22 cellular contexts compared by ENCODE assay signal in genomic region chr9:69476797-69477196, GRCh38.
DNase-seq lines count a peak whose midpoint lies in the region; ATAC-seq, FAIRE-seq and TF ChIP-seq lines count a peak whose summit lies in the region.
"Had no signal": no experiment of that assay in that cellular context is flagged by ENCODE, and none has a peak within 500 bp of the region (broad histone marks: within the 10 kb centered on the region; RNA-seq: fewer than 3 reads in every experiment).

No MANE protein-coding gene starts in this region.

- no peak for TF ChIP-seq RAD21 in H1 (IDR thresholded peaks at IDR 0.05 in 1 of 2, conservative IDR thresholded peaks at IDR 0.05 in 1 of 2; ENCODE audit: low read depth in 2 of 2, low read length in 2 of 2)

- H4K20me1 ChIP-seq in KMS-11 (ENCODE audit: insufficient read depth) (no peaks in the 10 kb centered on the region), H1 (replicated peaks in 1 of 2; ENCODE audit: control insufficient read depth in 1 of 2, insufficient read depth in 2 of 2, low read length in 2 of 2) (no peaks in the 10 kb centered on the region)

- no peak overlapping the region for H4K5ac ChIP-seq in H1 (ENCODE audit: insufficient read length, low read depth, low read length)

- H2AFZ ChIP-seq in KMS-11 (ENCODE audit: low read depth) (peak overlapping the region; percentile 86; the same call in 1 of the 2 replicates), H1 (ENCODE audit: low read length) (no peak overlapping the region)

- no peak overlapping the region for H2AK5ac ChIP-seq in H1 (ENCODE audit: low read depth, low read length)

- no peaks in the 10 kb centered on the region for H3K23me2 ChIP-seq in H1 (ENCODE audit: low read depth, low read length)

- no peak overlapping the region for H2BK5ac ChIP-seq in H1 (ENCODE audit: low read depth, low read length)

- POLR2A ChIA-PET in H1 (lab: Charles Lee; ENCODE audit: partially characterized antibody) = interaction anchor here (0.8 to 1.5 kb wide), 4 partner anchors 10 to 67 kb away, joined by 3 to 5 read pairs (median 3); no protein-coding TSS in a partner anchor

- no peak overlapping the region for H4K8ac ChIP-seq in H1 (ENCODE audit: extremely low read depth, insufficient read depth, low read length)

- peak overlapping the region; percentile 94 for H3K27ac ChIP-seq in KMS-11
- no peak overlapping the region for H3K27ac ChIP-seq in H1 (ENCODE audit: low read depth, low read length)
- H3K27ac ChIP-seq: brain microvascular endothelial cell, left lung, tibial artery had no signal

- H3K4me1 ChIP-seq in KMS-11 (ENCODE audit: low read depth, poor library complexity, severe bottlenecking) (peaks cover 52% of the 10 kb centered on the region), H1 (replicated peaks in 1 of 4; ENCODE audit: control insufficient read depth in 3 of 4, insufficient read depth in 4 of 4, low read length in 3 of 4) (peaks cover 0 to 6% (median 2%) of the 10 kb centered on the region in 4 experiments; a peak in 3 of 7 replicates)
- H3K4me1 ChIP-seq: left lung, tibial artery had no signal

- H2BK120ac ChIP-seq in H1 (replicated peaks; ENCODE audit: low read depth, low read length) = no peak overlapping the region

- H3K23ac ChIP-seq in H1 (ENCODE audit: insufficient read length) = no peak overlapping the region

- no peak for TF ChIP-seq POLR2A in H1 (IDR thresholded peaks at IDR 0.05; ENCODE audit: control extremely low read depth in 1 of 2, low read depth in 2 of 2, low read length in 2 of 2)

- H3K9me3 Mint-ChIP-seq in activated naive CD8-positive, alpha-beta T cell treated with anti-CD3 and anti-CD28 coated beads, Interleukin-2, amount 50 U/mL, for 24 hours = no peaks in the 10 kb centered on the region
- peaks cover 1% of the 10 kb centered on the region for H3K9me3 Mint-ChIP-seq in activated naive CD8-positive, alpha-beta T cell treated with anti-CD3 and anti-CD28 coated beads for 36 hours
- no peaks in the 10 kb centered on the region for H3K9me3 Mint-ChIP-seq in stimulated activated effector memory CD8-positive, alpha-beta T cell treated with anti-CD3 and anti-CD28 coated beads, Interleukin-12 subunit alpha, Interleukin-12 subunit beta, amount 100 ng/mL, for 72 hours
- no peaks in the 10 kb centered on the region for H3K9me3 Mint-ChIP-seq in natural killer cell
- H3K9me3 Mint-ChIP-seq: CD8-positive, alpha-beta memory T cell had no signal

- no peak overlapping the region for H2BK15ac ChIP-seq in H1 (ENCODE audit: low read length)

- H2BK20ac ChIP-seq in H1 (ENCODE audit: low read length) = no peak overlapping the region

- H2BK12ac ChIP-seq in H1 (ENCODE audit: low read depth, low read length) = peak overlapping the region; percentile 11; the same call in 1 of the 2 replicates

- DNase-seq in activated naive CD8-positive, alpha-beta T cell treated with anti-CD3 and anti-CD28 coated beads, Interleukin-2, amount 50 U/mL, for 24 hours = no peak
- DNase-seq in activated naive CD8-positive, alpha-beta T cell treated with anti-CD3 and anti-CD28 coated beads for 36 hours = no peak
- DNase-seq in H1 (ENCODE audit: low read depth in 1 of 2, low spot score in 2 of 2) (peak in 1 of 2 experiments; percentile 71), natural killer cell (no peak), UCSD-AML1 (lab: John Stamatoyannopoulos, UW; ENCODE audit: unreplicated experiment) (no peak), KG1 (lab: John Stamatoyannopoulos, UW) (no peak)
- DNase-seq in stimulated activated effector memory CD8-positive, alpha-beta T cell treated with anti-CD3 and anti-CD28 coated beads, Interleukin-12 subunit alpha, Interleukin-12 subunit beta, amount 100 ng/mL, for 72 hours (ENCODE audit: low spot score in 2 of 2) = no peak
- DNase-seq: activated CD4-positive, CD25-positive, alpha-beta regulatory T cell treated with anti-CD3 and anti-CD28 coated beads, Interleukin-2, amount 50 U/mL, for 72 hours; activated CD8-positive, alpha-beta memory T cell treated with anti-CD3 and anti-CD28 coated beads for 24 hours; brain microvascular endothelial cell; HCEC 1CT; left lung; midbrain; NCI-H1048; NCI-H2081 treated with DMSO at 0.1 percent for 48 hours; stimulated activated CD4-positive, alpha-beta T cell treated with anti-CD3 and anti-CD28 coated beads, Interleukin-2, amount 100 ng/mL, for 24 hours; stimulated activated naive CD4-positive, alpha-beta T cell treated with Interleukin-2 at 50 U/mL for 16 hours; T1000; tibial artery had no signal

- peaks cover 29% of the 10 kb centered on the region for H3K4me1 Mint-ChIP-seq in activated naive CD8-positive, alpha-beta T cell treated with anti-CD3 and anti-CD28 coated beads, Interleukin-2, amount 50 U/mL, for 24 hours
- peaks cover 10% of the 10 kb centered on the region for H3K4me1 Mint-ChIP-seq in activated naive CD8-positive, alpha-beta T cell treated with anti-CD3 and anti-CD28 coated beads for 36 hours
- H3K4me1 Mint-ChIP-seq in stimulated activated effector memory CD8-positive, alpha-beta T cell treated with anti-CD3 and anti-CD28 coated beads, Interleukin-12 subunit alpha, Interleukin-12 subunit beta, amount 100 ng/mL, for 72 hours = peaks cover 21% of the 10 kb centered on the region
- H3K4me1 Mint-ChIP-seq in natural killer cell = peaks cover 21 to 27% of the 10 kb centered on the region in 2 donors

- H3K9ac ChIP-seq in KMS-11 (peak overlapping the region; percentile 53; the same call in 1 of the 2 replicates), H1 (replicated peaks in 1 of 4; ENCODE audit: extremely low read depth in 1 of 4, low read depth in 3 of 4, low read length in 3 of 4) (no peak overlapping the region)

- peak overlapping the region; percentile 44 for H3K4ac ChIP-seq in H1 (replicated peaks; ENCODE audit: insufficient read length, low read depth, low read length)

- TF ChIP-seq CTCF in KMS-11 (conservative IDR thresholded peaks at IDR 0.05; ENCODE audit: low read depth, low read length) (no peak), H1 (IDR thresholded peaks at IDR 0.05; ENCODE audit: control extremely low read depth in 1 of 3, insufficient read depth in 1 of 3, low read depth in 1 of 3, low read length in 3 of 3) (no peak), natural killer cell (IDR thresholded peaks at IDR 0.05) (no peak)

- no peak overlapping the region for H3K56ac ChIP-seq in H1 (replicated peaks; ENCODE audit: insufficient read length, low read depth, low read length)

- H3K4me3 ChIP-seq in KMS-11 (IDR thresholded peaks at IDR 0.05; ENCODE audit: insufficient read depth, low read depth, low read length) (no peak overlapping the region), H1 (ENCODE audit: extremely low read depth in 1 of 4, insufficient read depth in 2 of 4, low read depth in 3 of 4, low read length in 4 of 4) (no peak overlapping the region)
- H3K4me3 ChIP-seq: left lung, tibial artery had no signal

- H3K36me3 Mint-ChIP-seq in activated naive CD8-positive, alpha-beta T cell treated with anti-CD3 and anti-CD28 coated beads, Interleukin-2, amount 50 U/mL, for 24 hours (ENCODE audit: low read depth) = no peaks in the 10 kb centered on the region
- no peaks in the 10 kb centered on the region for H3K36me3 Mint-ChIP-seq in activated naive CD8-positive, alpha-beta T cell treated with anti-CD3 and anti-CD28 coated beads for 36 hours
- H3K36me3 Mint-ChIP-seq in stimulated activated effector memory CD8-positive, alpha-beta T cell treated with anti-CD3 and anti-CD28 coated beads, Interleukin-12 subunit alpha, Interleukin-12 subunit beta, amount 100 ng/mL, for 72 hours = no peaks in the 10 kb centered on the region
- no peaks in the 10 kb centered on the region for H3K36me3 Mint-ChIP-seq in natural killer cell
- H3K36me3 Mint-ChIP-seq: CD8-positive, alpha-beta memory T cell had no signal

- no peak overlapping the region for H3K27ac Mint-ChIP-seq in activated naive CD8-positive, alpha-beta T cell treated with anti-CD3 and anti-CD28 coated beads, Interleukin-2, amount 50 U/mL, for 24 hours
- no peak overlapping the region for H3K27ac Mint-ChIP-seq in activated naive CD8-positive, alpha-beta T cell treated with anti-CD3 and anti-CD28 coated beads for 36 hours
- H3K27ac Mint-ChIP-seq in stimulated activated effector memory CD8-positive, alpha-beta T cell treated with anti-CD3 and anti-CD28 coated beads, Interleukin-12 subunit alpha, Interleukin-12 subunit beta, amount 100 ng/mL, for 72 hours = no peak overlapping the region
- H3K27ac Mint-ChIP-seq in natural killer cell = no peak overlapping the region

- H3K18ac ChIP-seq in H1 (ENCODE audit: extremely low read depth, low read length) = 0 out of 2 replicates have a peak overlapping the region, but pooled peaks have one; percentile 9

- peak overlapping the region; percentile 21 for H3K4me3 Mint-ChIP-seq in activated naive CD8-positive, alpha-beta T cell treated with anti-CD3 and anti-CD28 coated beads, Interleukin-2, amount 50 U/mL, for 24 hours
- no peak overlapping the region for H3K4me3 Mint-ChIP-seq in activated naive CD8-positive, alpha-beta T cell treated with anti-CD3 and anti-CD28 coated beads for 36 hours
- peak overlapping the region; percentile 57 for H3K4me3 Mint-ChIP-seq in stimulated activated effector memory CD8-positive, alpha-beta T cell treated with anti-CD3 and anti-CD28 coated beads, Interleukin-12 subunit alpha, Interleukin-12 subunit beta, amount 100 ng/mL, for 72 hours
- no peak overlapping the region for H3K4me3 Mint-ChIP-seq in natural killer cell

- H3K36me3 ChIP-seq in KMS-11 (ENCODE audit: insufficient read depth) = no peaks in the 10 kb centered on the region
- H3K36me3 ChIP-seq in H1 (ENCODE audit: control insufficient read depth in 2 of 4, insufficient read depth in 4 of 4, low read length in 3 of 4) = no peaks in the 10 kb centered on the region
- H3K36me3 ChIP-seq: brain microvascular endothelial cell, left lung, tibial artery had no signal

- TF ChIP-seq EP300 in H1 (IDR thresholded peaks at IDR 0.05; ENCODE audit: borderline replicate concordance in 1 of 2, low read depth in 2 of 2, low read length in 2 of 2) = no peak

- no peaks in the 10 kb centered on the region for H3K27me3 ChIP-seq in KMS-11 (ENCODE audit: insufficient read depth, low read depth)
- H3K27me3 ChIP-seq in H1 (replicated peaks in 1 of 4; ENCODE audit: control insufficient read depth in 3 of 4, extremely low read depth in 1 of 4, insufficient read depth in 3 of 4, low read length in 3 of 4) = no peaks in the 10 kb centered on the region
- H3K27me3 ChIP-seq: brain microvascular endothelial cell, left lung, tibial artery had no signal

- H3K14ac ChIP-seq in H1 (ENCODE audit: insufficient read length) = no peak overlapping the region

- ATAC-seq in activated naive CD8-positive, alpha-beta T cell treated with anti-CD3 and anti-CD28 coated beads, Interleukin-2, amount 50 U/mL, for 24 hours = no peak
- ATAC-seq in stimulated activated effector memory CD8-positive, alpha-beta T cell treated with anti-CD3 and anti-CD28 coated beads, Interleukin-12 subunit alpha, Interleukin-12 subunit beta, amount 100 ng/mL, for 72 hours = no peak
- no peak for ATAC-seq in natural killer cell
- ATAC-seq: Panc1 had no signal

- FAIRE-seq in H1 (lab: Jason Lieb, UNC) = no peak

- H3K79me1 ChIP-seq in H1 (ENCODE audit: low read depth, low read length) = no peaks in the 10 kb centered on the region

- peak overlapping the region; percentile 78 for H3K4me2 ChIP-seq in KMS-11
- H3K4me2 ChIP-seq in H1 (ENCODE audit: insufficient read depth in 1 of 2, low read depth in 2 of 2, low read length in 2 of 2) = peak overlapping the region in 1 of 2 experiments; percentile 27; a peak in 1 of 4 replicates

- CTCF ChIA-PET in H1 (lab: Charles Lee; ENCODE audit: partially characterized antibody) = interaction anchor here (0.8 to 1.3 kb wide), 2 partner anchors 15 to 54 kb away, joined by 3 to 4 read pairs; no protein-coding TSS in a partner anchor

- 69% methylated on average over 7 of the region's 7 CpGs; no CpG with 5 or more reads in 1 of the 2 experiments for WGBS in H1 (ENCODE audit: extremely low coverage in 1 of 2, insufficient coverage in 1 of 2, insufficient read length in 1 of 2, insufficient replicate concordance in 2 of 2, low coverage in 1 of 2, low lambda C conversion rate in 2 of 2, missing lambda C conversion rate in 1 of 2), 2 experiments

- intact Hi-C loops in natural killer cell (cut with micrococcal nuclease) = no loop called here

- no peak overlapping the region for H4K91ac ChIP-seq in H1 (replicated peaks; ENCODE audit: insufficient read length, low read length)

- H3K9me3 ChIP-seq in H1 (ENCODE audit: insufficient read depth in 2 of 2, low read depth in 1 of 2, low read length in 1 of 2) = no peaks in the 10 kb centered on the region
- H3K9me3 ChIP-seq: left lung, tibial artery had no signal

- H3K27me3 Mint-ChIP-seq in activated naive CD8-positive, alpha-beta T cell treated with anti-CD3 and anti-CD28 coated beads, Interleukin-2, amount 50 U/mL, for 24 hours = no peaks in the 10 kb centered on the region
- H3K27me3 Mint-ChIP-seq in activated naive CD8-positive, alpha-beta T cell treated with anti-CD3 and anti-CD28 coated beads for 36 hours = peaks cover 16% of the 10 kb centered on the region
- H3K27me3 Mint-ChIP-seq in natural killer cell (ENCODE audit: low read depth in 2 of 2) = peaks cover 12 to 38% of the 10 kb centered on the region in 2 donors

- no peaks in the 10 kb centered on the region for H3K79me2 ChIP-seq in KMS-11 (ENCODE audit: insufficient read depth, low read depth)
- H3K79me2 ChIP-seq in H1 (ENCODE audit: control insufficient read depth in 1 of 2, insufficient read depth in 2 of 2, low read length in 2 of 2) = no peaks in the 10 kb centered on the region

Comparison
In these comparisons a context has a peak if more than half of its experiments do, and no peak if none do; other contexts are left out.
1. H3K4me3 Mint-ChIP-seq: peak in activated naive CD8-positive, alpha-beta T cell treated with anti-CD3 and anti-CD28 coated beads, Interleukin-2, amount 50 U/mL, for 24 hours (single experiment) and stimulated activated effector memory CD8-positive, alpha-beta T cell treated with anti-CD3 and anti-CD28 coated beads, Interleukin-12 subunit alpha, Interleukin-12 subunit beta, amount 100 ng/mL, for 72 hours (single experiment); none in activated naive CD8-positive, alpha-beta T cell treated with anti-CD3 and anti-CD28 coated beads for 36 hours (single experiment) and natural killer cell (single experiment).